8 cellular contexts compared by ENCODE assay signal in the genomic region with DNA sequence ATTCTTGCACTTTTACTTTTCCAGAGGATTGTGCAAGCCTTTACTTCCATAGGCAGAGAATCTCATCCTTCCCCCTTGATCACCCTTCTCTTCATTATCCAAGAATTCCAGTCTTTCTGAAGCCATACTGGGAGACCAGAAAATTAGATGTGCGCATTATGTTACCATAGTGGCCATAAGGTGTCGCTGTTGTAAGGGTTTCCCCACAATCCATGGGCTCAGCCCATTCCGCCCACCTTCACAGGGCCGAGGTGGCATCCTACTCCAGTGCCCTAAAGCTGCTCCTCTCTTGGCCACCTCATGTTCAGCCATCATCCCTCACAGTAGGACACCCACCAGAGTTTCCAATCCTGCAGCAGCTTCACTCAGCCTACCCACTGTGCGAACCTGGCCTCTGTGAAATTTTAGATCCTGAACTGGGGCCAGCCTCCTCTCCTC. TPM values are rescaled to one million over a fixed set of nuclear protein-coding genes. Genes with fewer than 3 reads are reported as not detected.
DNase-seq lines count a peak whose midpoint lies in the region; ATAC-seq and TF ChIP-seq lines count a peak whose summit lies in the region.

No MANE protein-coding gene starts in this region.

- TF ChIP-seq CTCF in left ventricle myocardium inferior (IDR thresholded peaks at IDR 0.05; ENCODE audit: borderline replicate concordance) (peak; percentile 71), gastrocnemius medialis (IDR thresholded peaks at IDR 0.05 in 4 of 5, conservative IDR thresholded peaks at IDR 0.05 in 1 of 5) (peak; percentile 37 to 65 (median 57)), omental fat pad (IDR thresholded peaks at IDR 0.05) (no peak)

- H3K27ac ChIP-seq in left ventricle myocardium inferior (replicated peaks): no peak overlapping the region
- H3K27ac ChIP-seq in gastrocnemius medialis: no peak overlapping the region

- H3K4me3 ChIP-seq in left ventricle myocardium inferior: no peak overlapping the region
- H3K4me3 ChIP-seq in gastrocnemius medialis: no peak overlapping the region

- H3K27me3 ChIP-seq in left ventricle myocardium inferior (ENCODE audit: low read depth) (no peaks in the 10 kb centered on the region), gastrocnemius medialis (no peaks in the 10 kb centered on the region)

- no peak overlapping the region for H3K4me3 Mint-ChIP-seq in activated T-cell treated with anti-CD3 and anti-CD28 coated beads, Interleukin-2, amount 50 U/mL, for 4 hours

- intact Hi-C loops in left ventricle myocardium inferior (cut with micrococcal nuclease): loop anchor here (5.0 kb wide), 1 partner anchor 67 kb away; no protein-coding TSS in a partner anchor
- intact Hi-C loops in gastrocnemius medialis (cut with DNase I; ENCODE audit: low total_unique reads): loop anchor here (5.0 kb wide), 1 partner anchor 272 kb away; no protein-coding TSS in a partner anchor

- in situ Hi-C loops in gastrocnemius medialis (cut with MboI; ENCODE audit: low sequenced_read_pairs in 4 of 4): loop anchor here in 2 of 4 donors (10.0 to 25.0 kb wide), 2 partner anchors 75 to 277 kb away; no protein-coding TSS in a partner anchor

- peak; percentile 63 for DNase-seq in DMS 273 (lab: John Stamatoyannopoulos, UW; ENCODE audit: unreplicated experiment)
- no peak for DNase-seq in DMS 273 treated with DMSO at 0.1 percent for 48 hours (lab: John Stamatoyannopoulos, UW)
- peak; percentile 37 for DNase-seq in LHCN-M2 (ENCODE audit: low read depth)
- DNase-seq in activated T-cell treated with anti-CD3 and anti-CD28 coated beads, Interleukin-2, amount 50 U/mL, for 4 hours: no peak
- DNase-seq in left ventricle myocardium inferior: no peak
- no peak for DNase-seq in gastrocnemius medialis
- no peak for DNase-seq in omental fat pad (ENCODE audit: low spot score)

- peaks cover 63% of the 10 kb centered on the region for H3K4me1 ChIP-seq in left ventricle myocardium inferior
- peaks cover 13 to 16% of the 10 kb centered on the region in 2 donors for H3K4me1 ChIP-seq in gastrocnemius medialis

- no peak for TF ChIP-seq POLR2A in gastrocnemius medialis (IDR thresholded peaks at IDR 0.05)

- no peaks in the 10 kb centered on the region for H3K27me3 Mint-ChIP-seq in activated T-cell treated with anti-CD3 and anti-CD28 coated beads, Interleukin-2, amount 50 U/mL, for 4 hours (ENCODE audit: low read depth)

- H3K4me1 Mint-ChIP-seq in activated T-cell treated with anti-CD3 and anti-CD28 coated beads, Interleukin-2, amount 50 U/mL, for 4 hours (ENCODE audit: low read depth): peaks cover 16% of the 10 kb centered on the region

- peak; percentile 46 to 57 for ATAC-seq in activated T-cell treated with anti-CD3 and anti-CD28 coated beads, Interleukin-2, amount 50 U/mL, for 4 hours
- ATAC-seq in gastrocnemius medialis (peak in 1 of 2 donors; percentile 32), omental fat pad (ENCODE audit: low FRiP score) (no peak), HG03108 (IDR thresholded peaks at IDR 0.05; ENCODE audit: unreplicated experiment) (no peak)

- H3K36me3 Mint-ChIP-seq in activated T-cell treated with anti-CD3 and anti-CD28 coated beads, Interleukin-2, amount 50 U/mL, for 4 hours (ENCODE audit: insufficient read depth): peaks cover 45% of the 10 kb centered on the region

- H3K9me3 Mint-ChIP-seq in activated T-cell treated with anti-CD3 and anti-CD28 coated beads, Interleukin-2, amount 50 U/mL, for 4 hours: no peaks in the 10 kb centered on the region

- peaks cover 42% of the 10 kb centered on the region for H3K36me3 ChIP-seq in left ventricle myocardium inferior
- peaks cover 0 to 57% of the 10 kb centered on the region in 2 donors for H3K36me3 ChIP-seq in gastrocnemius medialis

- H3K9me3 ChIP-seq in left ventricle myocardium inferior (replicated peaks): no peaks in the 10 kb centered on the region
- H3K9me3 ChIP-seq in gastrocnemius medialis: no peaks in the 10 kb centered on the region

RNA-seq across cellular contexts. Expression of gene CTSH, which starts 35.0 kb away (rescaled TPM):
- total RNA-seq in LHCN-M2 (2014; rRNA removed) (33.6 and 43.9 TPM in 2 replicates), left ventricle myocardium inferior (52.6 TPM), gastrocnemius medialis (10 to 100 TPM; 27.4 to 42.1 (median 29.4) TPM), omental fat pad (100 to 1,000 TPM; 110 to 351 (median 203) TPM)
- 40.8 TPM for polyA plus RNA-seq in LHCN-M2 (2012)
- total RNA-seq in activated T-cell treated with anti-CD3 and anti-CD28 coated beads, Interleukin-2, amount 50 U/mL, for 4 hours: 10 to 100 TPM in 2 of 3 donors, 1 to 10 TPM in 1; 6.6 to 23.7 (median 16.4) TPM

RNA-seq across cellular contexts. Expression of gene MORF4L1, which starts 37.1 kb away (rescaled TPM):
- total RNA-seq in LHCN-M2 (2014; rRNA removed) (283 and 429 TPM in 2 replicates), left ventricle myocardium inferior (310 TPM), gastrocnemius medialis (100 to 1,000 TPM; 279 to 372 (median 286) TPM), omental fat pad (100 to 1,000 TPM; 302 to 390 (median 316) TPM)
- polyA plus RNA-seq in LHCN-M2 (2012): 415 TPM
- total RNA-seq in activated T-cell treated with anti-CD3 and anti-CD28 coated beads, Interleukin-2, amount 50 U/mL, for 4 hours: 100 to 1,000 TPM; 224 to 276 (median 236) TPM

Comparison
In these comparisons a context has a peak if more than half of its experiments do, and no peak if none do; other contexts are left out.
1. DNase-seq: peak in DMS 273 (single experiment) and LHCN-M2 (single experiment); none in DMS 273 treated with DMSO at 0.1 percent for 48 hours (single experiment), activated T-cell treated with anti-CD3 and anti-CD28 coated beads, Interleukin-2, amount 50 U/mL, for 4 hours (single experiment), left ventricle myocardium inferior (single experiment), gastrocnemius medialis (0 of 2) and omental fat pad (single experiment).
2. ATAC-seq: peak in activated T-cell treated with anti-CD3 and anti-CD28 coated beads, Interleukin-2, amount 50 U/mL, for 4 hours (2 of 2); none in omental fat pad (single experiment) and HG03108 (single experiment).
3. CTCF ChIP-seq: peak in left ventricle myocardium inferior (single experiment) and gastrocnemius medialis (5 of 5); none in omental fat pad (0 of 3).